In the genomic region with DNA sequence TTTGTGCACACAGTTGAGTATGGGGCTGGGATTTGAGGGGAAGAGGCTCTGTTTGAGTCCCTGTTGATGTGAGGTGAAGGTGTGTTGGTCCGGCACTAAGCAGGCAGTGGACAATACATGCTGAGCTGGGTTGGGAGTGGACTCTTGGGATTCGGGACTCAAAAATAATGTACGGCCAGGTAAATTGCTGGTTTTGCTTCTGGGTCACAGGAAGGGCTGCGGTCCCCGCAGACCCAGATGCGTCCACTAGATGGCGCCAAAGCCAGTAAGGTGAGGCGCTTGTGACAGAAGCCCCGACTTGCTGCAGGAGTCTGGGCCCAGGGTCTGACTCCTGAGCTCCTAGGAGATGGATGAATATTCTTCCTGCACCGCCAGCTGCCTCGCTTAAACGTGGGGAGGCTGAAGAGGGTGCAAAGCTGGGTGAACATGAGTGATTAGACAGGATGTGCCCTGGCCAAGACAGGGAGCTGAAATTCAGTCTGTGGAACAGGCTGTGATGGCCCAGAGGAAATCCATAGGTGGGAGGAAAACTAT, we compare ENCODE assay signal across 8 cellular contexts.
DNase-seq lines count a peak whose midpoint lies in the region; ATAC-seq, FAIRE-seq and TF ChIP-seq lines count a peak whose summit lies in the region.

No MANE protein-coding gene starts in this region.

- peak; percentile 96 for TF ChIP-seq RAD21 in A549 (conservative IDR thresholded peaks at IDR 0.05 in 1 of 2, IDR thresholded peaks at IDR 0.05 in 1 of 2)

- CTCF ChIA-PET in A549 (lab: Yijun Ruan, JAX) (interaction anchor here (0.6 to 8.3 kb wide), 84 partner anchors 8 to 650 kb away, joined by 3 to 219 read pairs (median 5); partner anchors contain the start of genes ACBD3, H3-3A, MIXL1 and PARP1), PC-9 (lab: Charles Lee) (interaction anchor here (0.5 to 3.6 kb wide), 17 partner anchors 9 to 716 kb away, joined by 3 to 50 read pairs (median 5); partner anchors contain the start of gene PARP1)

- H3K36me3 ChIP-seq in Karpas-422 (ENCODE audit: insufficient read depth, low read length): no peaks in the 10 kb centered on the region
- no peaks in the 10 kb centered on the region for H3K36me3 ChIP-seq in PC-9 (ENCODE audit: low read depth)

- H3K27me3 ChIP-seq in Karpas-422 (ENCODE audit: low read length) (no peaks in the 10 kb centered on the region), PC-9 (ENCODE audit: insufficient read depth, low read depth) (no peaks in the 10 kb centered on the region)

- H3K9me3 Mint-ChIP-seq in natural killer cell: no peaks in the 10 kb centered on the region
- no peaks in the 10 kb centered on the region for H3K9me3 Mint-ChIP-seq in stimulated activated memory B cell treated with anti-CD40 and anti-IgM and Interleukin-4, amounts not matched to agents 10 μg/mL and 1 μg/mL and 100 μg/mL, for 72 hours

- H3K4me3 Mint-ChIP-seq in natural killer cell: peak overlapping the region; percentile 42
- no peak overlapping the region for H3K4me3 Mint-ChIP-seq in stimulated activated memory B cell treated with anti-CD40 and anti-IgM and Interleukin-4, amounts not matched to agents 10 μg/mL and 1 μg/mL and 100 μg/mL, for 72 hours

- TF ChIP-seq CTCF in A549 (IDR thresholded peaks at IDR 0.05): peak; percentile 96
- TF ChIP-seq CTCF in PC-9 (conservative IDR thresholded peaks at IDR 0.05): peak; percentile 92
- peak; percentile 93 for TF ChIP-seq CTCF in natural killer cell (IDR thresholded peaks at IDR 0.05)

- H3K36me3 Mint-ChIP-seq in natural killer cell: no peaks in the 10 kb centered on the region
- H3K36me3 Mint-ChIP-seq in stimulated activated memory B cell treated with anti-CD40 and anti-IgM and Interleukin-4, amounts not matched to agents 10 μg/mL and 1 μg/mL and 100 μg/mL, for 72 hours: no peaks in the 10 kb centered on the region

- ATAC-seq in A549 (peak; percentile 39 to 69; a peak in 5 of 6 replicates), GM18868 (IDR thresholded peaks at IDR 0.05; ENCODE audit: unreplicated experiment) (peak; percentile 27), esophagus mucosa (peak; percentile 32), natural killer cell (peak; percentile 26 to 50 (median 26))
- peak; percentile 26 for ATAC-seq in stimulated activated memory B cell treated with anti-CD40 and anti-IgM and Interleukin-4, amounts not matched to agents 10 μg/mL and 1 μg/mL and 100 μg/mL, for 72 hours

- H3K79me2 ChIP-seq in Karpas-422 (ENCODE audit: low read length) (no peaks in the 10 kb centered on the region), PC-9 (ENCODE audit: low read depth) (no peaks in the 10 kb centered on the region)

- 0 out of 2 replicates have a peak overlapping the region, but pooled peaks have one; percentile 20 for H3K9ac ChIP-seq in Karpas-422 (ENCODE audit: low read length)

- WGBS in A549 (ENCODE audit: missing lambda C conversion rate): 4% methylated on average over 11 of the region's 12 CpGs

- no peak for FAIRE-seq in A549 (lab: Jason Lieb, UNC)

- H3K27ac Mint-ChIP-seq in natural killer cell: peak overlapping the region in 1 of 2 donors; percentile 38
- H3K27ac Mint-ChIP-seq in stimulated activated memory B cell treated with anti-CD40 and anti-IgM and Interleukin-4, amounts not matched to agents 10 μg/mL and 1 μg/mL and 100 μg/mL, for 72 hours: peak overlapping the region; percentile 67

- TF ChIP-seq EP300 in A549 (IDR thresholded peaks at IDR 0.05): no peak

- no peak for TF ChIP-seq POLR2A in A549 (IDR thresholded peaks at IDR 0.05; ENCODE audit: low read length)

- H3K4me1 ChIP-seq in A549 (peaks cover 50% of the 10 kb centered on the region), Karpas-422 (ENCODE audit: low read length) (peaks cover 52% of the 10 kb centered on the region), PC-9 (replicated peaks; ENCODE audit: insufficient read depth) (peaks cover 46% of the 10 kb centered on the region)

- H3K9me3 ChIP-seq in A549 (peaks cover 5% of the 10 kb centered on the region; the same call in 1 of the 3 replicates), Karpas-422 (ENCODE audit: low read length) (no peaks in the 10 kb centered on the region), PC-9 (ENCODE audit: insufficient read depth, low read depth) (no peaks in the 10 kb centered on the region)

- intact Hi-C loops in PC-9 (cut with micrococcal nuclease; ENCODE audit: unreplicated experiment) (loop anchor here (1.0 to 5.0 kb wide), 5 partner anchors 57 to 690 kb away; partner anchors contain the start of genes PARP1 and STUM), natural killer cell (cut with micrococcal nuclease) (loop anchor here (1.0 to 10.0 kb wide), 3 partner anchors 72 to 650 kb away; partner anchors contain the start of gene PARP1)

- H3K4me2 ChIP-seq in A549 (peak overlapping the region; percentile 68), Karpas-422 (ENCODE audit: low read depth, low read length, poor library complexity, severe bottlenecking) (peak overlapping the region; percentile 34), PC-9 (peak overlapping the region; percentile 61)

- H3K27ac ChIP-seq in A549 (peak overlapping the region; percentile 44 to 67; a peak in 5 of 6 replicates), Karpas-422 (ENCODE audit: low read length) (no peak overlapping the region), PC-9 (peak overlapping the region; percentile 74)

- no peaks in the 10 kb centered on the region for H4K20me1 ChIP-seq in Karpas-422 (ENCODE audit: insufficient read depth, low read depth, low read length)
- H4K20me1 ChIP-seq in PC-9 (ENCODE audit: insufficient read depth): no peaks in the 10 kb centered on the region

- H3K4me1 Mint-ChIP-seq in natural killer cell: peaks cover 18 to 34% of the 10 kb centered on the region in 2 donors
- peaks cover 76% of the 10 kb centered on the region for H3K4me1 Mint-ChIP-seq in stimulated activated memory B cell treated with anti-CD40 and anti-IgM and Interleukin-4, amounts not matched to agents 10 μg/mL and 1 μg/mL and 100 μg/mL, for 72 hours

- H3K9me2 ChIP-seq in Karpas-422 (replicated peaks; ENCODE audit: insufficient read depth, low read length) (no peaks in the 10 kb centered on the region), PC-9 (ENCODE audit: insufficient read depth) (no peaks in the 10 kb centered on the region)

- H3K4me3 ChIP-seq in A549 (no peak overlapping the region), Karpas-422 (ENCODE audit: low read length) (no peak overlapping the region), PC-9 (no peak overlapping the region; the same call in 1 of the 2 replicates)

- no TSS peak for BruUV-seq in PC-9 (replicated peaks; lab: Mats Ljungman, UMichigan)

- DNase-seq in A549 (ENCODE audit: low read depth in 1 of 2, low spot score in 1 of 2) (peak; percentile 85 to 86), Karpas-422 (peak; percentile 95), PC-9 (peak; percentile 63 to 91), activated T-cell treated with anti-CD3 and anti-CD28 coated beads for 48 hours (ENCODE audit: low read depth) (peak; percentile 85), natural killer cell (peak; percentile 83)

- POLR2A ChIA-PET in A549 (lab: Yijun Ruan, JAX): interaction anchor here (0.5 to 1.5 kb wide), 5 partner anchors 42 to 283 kb away, joined by 3 to 9 read pairs (median 3); partner anchors contain the start of genes H3-3A and PARP1
- POLR2A ChIA-PET in PC-9 (lab: Charles Lee; ENCODE audit: unreplicated experiment): interaction anchor here (0.6 to 0.7 kb wide), 3 partner anchors 42 to 77 kb away, joined by 3 to 15 read pairs (median 3); no protein-coding TSS in a partner anchor

- no peak overlapping the region for H2AFZ ChIP-seq in Karpas-422 (ENCODE audit: low read length)
- H2AFZ ChIP-seq in PC-9: no peak overlapping the region

- H3F3A ChIP-seq in PC-9 (ENCODE audit: insufficient read depth, low read depth): peaks cover 22% of the 10 kb centered on the region; the same call in 1 of the 2 replicates

- peaks cover 0 to 3% of the 10 kb centered on the region in 2 donors for H3K27me3 Mint-ChIP-seq in natural killer cell (ENCODE audit: low read depth in 2 of 2)
- H3K27me3 Mint-ChIP-seq in stimulated activated memory B cell treated with anti-CD40 and anti-IgM and Interleukin-4, amounts not matched to agents 10 μg/mL and 1 μg/mL and 100 μg/mL, for 72 hours: no peaks in the 10 kb centered on the region

TF ChIP-seq in A549, 52 proteins besides CTCF, POLR2A, EP300 and RAD21:
- TF ChIP-seq, protein P1, sequence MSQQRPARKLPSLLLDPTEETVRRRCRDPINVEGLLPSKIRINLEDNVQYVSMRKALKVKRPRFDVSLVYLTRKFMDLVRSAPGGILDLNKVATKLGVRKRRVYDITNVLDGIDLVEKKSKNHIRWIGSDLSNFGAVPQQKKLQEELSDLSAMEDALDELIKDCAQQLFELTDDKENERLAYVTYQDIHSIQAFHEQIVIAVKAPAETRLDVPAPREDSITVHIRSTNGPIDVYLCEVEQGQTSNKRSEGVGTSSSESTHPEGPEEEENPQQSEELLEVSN (IDR thresholded peaks at IDR 0.05; ENCODE audit: borderline replicate concordance, low read depth): no peak
- TF ChIP-seq CHD4 (IDR thresholded peaks at IDR 0.05; ENCODE audit: borderline replicate concordance) (no peak), JUNB (IDR thresholded peaks at IDR 0.05) (no peak), ZC3H11A (IDR thresholded peaks at IDR 0.05) (no peak), RNF2 (IDR thresholded peaks at IDR 0.05; ENCODE audit: borderline replicate concordance, low read depth) (no peak), RARB (CRISPR knock-in tag; IDR thresholded peaks at IDR 0.05) (no peak), SMC3 (IDR thresholded peaks at IDR 0.05) (peak; percentile 89)
TF ChIP-seq in A549: peak in this region for 1.
